ENCODE assay signal across 35 cellular contexts in genomic region chr18:30746224-30746623, GRCh38.
"Had no signal": no experiment of that assay in that cellular context is flagged by ENCODE, and none has a peak within 500 bp of the region (broad histone marks: within the 10 kb centered on the region; RNA-seq: fewer than 3 reads in every experiment).

No MANE protein-coding gene starts in this region.

- H3K4me3 ChIP-seq: ascending aorta, cardiac muscle cell had no signal

- H3K9me3 Mint-ChIP-seq: activated CD4-positive, alpha-beta T cell treated with anti-CD3 and anti-CD28 coated beads, Interleukin-2, amount 10 ng/mL, durations not matched to agents 24 days and 14 days; activated naive CD4-positive, alpha-beta T cell treated with anti-CD3 and anti-CD28 coated beads, Interleukin-2, amount 50 U/mL, for 24 hours; activated naive CD8-positive, alpha-beta T cell treated with anti-CD3 and anti-CD28 coated beads, Interleukin-2, amount 10 ng/mL, durations not matched to agents 7 days and 5 days had no signal

- ATAC-seq: activated CD8-positive, alpha-beta memory T cell treated with anti-CD3 and anti-CD28 coated beads, Interleukin-2, amount 10 ng/mL, durations not matched to agents 7 days and 5 days; activated CD8-positive, alpha-beta T cell treated with anti-CD3 and anti-CD28 coated beads for 36 hours; activated naive CD8-positive, alpha-beta T cell treated with anti-CD3 and anti-CD28 coated beads, Interleukin-2, amount 50 U/mL, for 24 hours had no signal

- H3K4me1 ChIP-seq: ascending aorta had no signal

- H3K36me3 ChIP-seq: ascending aorta, cardiac muscle cell had no signal

- H3K27ac ChIP-seq: ascending aorta, cardiac muscle cell, VCaP had no signal

- H3K27me3 Mint-ChIP-seq: activated B cell treated with CpG ODN at 0.5 μM for 24 hours; activated CD4-positive, alpha-beta memory T cell treated with anti-CD3 and anti-CD28 coated beads for 36 hours; activated CD4-positive, alpha-beta T cell treated with anti-CD3 and anti-CD28 coated beads, Interleukin-2, amount 10 ng/mL, durations not matched to agents 24 days and 14 days; activated CD8-positive, alpha-beta memory T cell treated with anti-CD3 and anti-CD28 coated beads, Interleukin-2, amount 10 ng/mL, durations not matched to agents 7 days and 5 days; activated CD8-positive, alpha-beta T cell treated with anti-CD3 and anti-CD28 coated beads for 36 hours; activated naive CD4-positive, alpha-beta T cell treated with anti-CD3 and anti-CD28 coated beads, Interleukin-2, amount 10 ng/mL, durations not matched to agents 7 days and 5 days; activated naive CD4-positive, alpha-beta T cell treated with anti-CD3 and anti-CD28 coated beads, Interleukin-2, amount 50 U/mL, for 24 hours; activated naive CD8-positive, alpha-beta T cell; activated naive CD8-positive, alpha-beta T cell treated with anti-CD3 and anti-CD28 coated beads, Interleukin-2, amount 10 ng/mL, durations not matched to agents 7 days and 5 days; activated naive CD8-positive, alpha-beta T cell treated with anti-CD3 and anti-CD28 coated beads, Interleukin-2, amount 50 U/mL, for 24 hours; activated T-cell treated with anti-CD3 and anti-CD28 coated beads, Interleukin-2, amount 50 U/mL, for 24 hours; brain; central memory CD8-positive, alpha-beta T cell had no signal

- H3K27ac Mint-ChIP-seq: activated B cell treated with CpG ODN at 0.5 μM for 24 hours; activated CD4-positive, alpha-beta memory T cell treated with anti-CD3 and anti-CD28 coated beads for 36 hours; activated CD4-positive, alpha-beta T cell treated with anti-CD3 and anti-CD28 coated beads, Interleukin-2, amount 10 ng/mL, durations not matched to agents 24 days and 14 days; activated CD8-positive, alpha-beta memory T cell treated with anti-CD3 and anti-CD28 coated beads, Interleukin-2, amount 10 ng/mL, durations not matched to agents 7 days and 5 days; activated CD8-positive, alpha-beta T cell treated with anti-CD3 and anti-CD28 coated beads for 36 hours; activated naive CD4-positive, alpha-beta T cell treated with anti-CD3 and anti-CD28 coated beads, Interleukin-2, amount 10 ng/mL, durations not matched to agents 7 days and 5 days; activated naive CD4-positive, alpha-beta T cell treated with anti-CD3 and anti-CD28 coated beads, Interleukin-2, amount 50 U/mL, for 24 hours; activated naive CD8-positive, alpha-beta T cell; activated naive CD8-positive, alpha-beta T cell treated with anti-CD3 and anti-CD28 coated beads, Interleukin-2, amount 10 ng/mL, durations not matched to agents 7 days and 5 days; activated naive CD8-positive, alpha-beta T cell treated with anti-CD3 and anti-CD28 coated beads, Interleukin-2, amount 50 U/mL, for 24 hours; activated T-cell treated with anti-CD3 and anti-CD28 coated beads, Interleukin-2, amount 50 U/mL, for 24 hours; activated T-helper 2 cell treated with anti-CD3 and anti-CD28 coated beads, Interferon-gamma antibody, Interleukin-2, Interleukin-4, amounts not matched to agents 10 μg/mL and 5 μg/mL and 100 μg/mL, durations not matched to agents 14 hours and 24 hours and 36 hours; brain; T-helper 1 cell treated with Interleukin-12 subunit alpha and Interleukin-12 subunit beta and Interleukin-4 antibody, amounts not matched to agents 30 μg/mL and 1 μg/mL, for 36 hours; T-helper 2 cell treated with Interferon-gamma antibody and Interleukin-4, amounts not matched to agents 5 μg/mL and 100 μg/mL, for 36 hours had no signal

- H3K4me1 Mint-ChIP-seq: activated CD4-positive, alpha-beta T cell treated with anti-CD3 and anti-CD28 coated beads, Interleukin-2, amount 10 ng/mL, durations not matched to agents 24 days and 14 days; activated CD8-positive, alpha-beta memory T cell treated with anti-CD3 and anti-CD28 coated beads, Interleukin-2, amount 10 ng/mL, durations not matched to agents 7 days and 5 days; activated naive CD4-positive, alpha-beta T cell treated with anti-CD3 and anti-CD28 coated beads, Interleukin-2, amount 10 ng/mL, durations not matched to agents 7 days and 5 days; activated naive CD4-positive, alpha-beta T cell treated with anti-CD3 and anti-CD28 coated beads, Interleukin-2, amount 50 U/mL, for 24 hours; activated naive CD8-positive, alpha-beta T cell treated with anti-CD3 and anti-CD28 coated beads, Interleukin-2, amount 10 ng/mL, durations not matched to agents 7 days and 5 days; activated naive CD8-positive, alpha-beta T cell treated with anti-CD3 and anti-CD28 coated beads, Interleukin-2, amount 50 U/mL, for 24 hours; brain; central memory CD8-positive, alpha-beta T cell had no signal

- H3K9me3 ChIP-seq: ascending aorta had no signal

- DNase-seq: activated B cell treated with CpG ODN at 0.5 μM for 24 hours; activated CD4-positive, alpha-beta memory T cell treated with anti-CD3 and anti-CD28 coated beads for 36 hours; activated CD4-positive, alpha-beta T cell treated with anti-CD3 and anti-CD28 coated beads for 4 hours; activated CD4-positive, alpha-beta T cell treated with anti-CD3 and anti-CD28 coated beads, Interleukin-2, amount 10 ng/mL, durations not matched to agents 24 days and 14 days; activated CD4-positive, alpha-beta T cell treated with anti-CD3 and anti-CD28 coated beads, Interleukin-2, amount 50 U/mL, for 1 hour; activated CD4-positive, alpha-beta T cell treated with anti-CD3 and anti-CD28 coated beads, Interleukin-2, amount 50 U/mL, for 4 hours; activated CD4-positive, CD25-positive, alpha-beta regulatory T cell treated with anti-CD3 and anti-CD28 coated beads, Interleukin-2, amount 50 U/mL, for 72 hours; activated CD8-positive, alpha-beta memory T cell treated with anti-CD3 and anti-CD28 coated beads for 24 hours; activated CD8-positive, alpha-beta memory T cell treated with anti-CD3 and anti-CD28 coated beads, Interleukin-2, amount 10 ng/mL, durations not matched to agents 7 days and 5 days; activated CD8-positive, alpha-beta memory T cell treated with anti-CD3 and anti-CD28 coated beads, Interleukin-2, amount 50 U/mL, for 48 hours; activated CD8-positive, alpha-beta T cell treated with anti-CD3 and anti-CD28 coated beads for 36 hours; activated effector memory CD4-positive, alpha-beta T cell treated with Interleukin-2 at 50 U/mL for 16 hours; activated gamma-delta T cell; activated naive CD4-positive, alpha-beta T cell treated with anti-CD3 and anti-CD28 coated beads, Interleukin-2, amount 10 ng/mL, durations not matched to agents 7 days and 5 days; activated naive CD4-positive, alpha-beta T cell treated with Interleukin-2 at 50 U/mL for 16 hours; activated naive CD8-positive, alpha-beta T cell treated with anti-CD3 and anti-CD28 coated beads, Interleukin-2, amount 10 ng/mL, durations not matched to agents 7 days and 5 days; activated naive CD8-positive, alpha-beta T cell treated with anti-CD3 and anti-CD28 coated beads, Interleukin-2, amount 50 U/mL, for 24 hours; activated T-cell treated with anti-CD3 and anti-CD28 coated beads, Interleukin-2, amount 50 U/mL, for 24 hours; activated T-cell treated with anti-CD3 and anti-CD28 coated beads, Interleukin-2, amount 50 U/mL, for 48 hours; amygdala; anterior cingulate cortex; caudate nucleus; cerebellar nuclear complex; T-helper 2 cell; T-helper 9 cell had no signal

- H3K4me3 Mint-ChIP-seq: activated B cell treated with CpG ODN at 0.5 μM for 24 hours; activated CD4-positive, alpha-beta memory T cell treated with anti-CD3 and anti-CD28 coated beads for 36 hours; activated CD4-positive, alpha-beta T cell treated with anti-CD3 and anti-CD28 coated beads, Interleukin-2, amount 10 ng/mL, durations not matched to agents 24 days and 14 days; activated CD8-positive, alpha-beta memory T cell treated with anti-CD3 and anti-CD28 coated beads, Interleukin-2, amount 10 ng/mL, durations not matched to agents 7 days and 5 days; activated CD8-positive, alpha-beta T cell treated with anti-CD3 and anti-CD28 coated beads for 36 hours; activated naive CD4-positive, alpha-beta T cell treated with anti-CD3 and anti-CD28 coated beads, Interleukin-2, amount 10 ng/mL, durations not matched to agents 7 days and 5 days; activated naive CD4-positive, alpha-beta T cell treated with anti-CD3 and anti-CD28 coated beads, Interleukin-2, amount 50 U/mL, for 24 hours; activated naive CD8-positive, alpha-beta T cell; activated naive CD8-positive, alpha-beta T cell treated with anti-CD3 and anti-CD28 coated beads, Interleukin-2, amount 10 ng/mL, durations not matched to agents 7 days and 5 days; activated naive CD8-positive, alpha-beta T cell treated with anti-CD3 and anti-CD28 coated beads, Interleukin-2, amount 50 U/mL, for 24 hours; activated T-cell treated with anti-CD3 and anti-CD28 coated beads, Interleukin-2, amount 50 U/mL, for 24 hours; brain; central memory CD8-positive, alpha-beta T cell; T-helper 1 cell treated with Interleukin-12 subunit alpha and Interleukin-12 subunit beta and Interleukin-4 antibody, amounts not matched to agents 30 μg/mL and 1 μg/mL, for 36 hours; T-helper 2 cell treated with Interferon-gamma antibody and Interleukin-4, amounts not matched to agents 5 μg/mL and 100 μg/mL, for 36 hours had no signal

- H3K36me3 Mint-ChIP-seq: activated CD4-positive, alpha-beta memory T cell treated with anti-CD3 and anti-CD28 coated beads for 36 hours; activated CD8-positive, alpha-beta memory T cell treated with anti-CD3 and anti-CD28 coated beads, Interleukin-2, amount 10 ng/mL, durations not matched to agents 7 days and 5 days; activated naive CD4-positive, alpha-beta T cell treated with anti-CD3 and anti-CD28 coated beads, Interleukin-2, amount 10 ng/mL, durations not matched to agents 7 days and 5 days; activated naive CD4-positive, alpha-beta T cell treated with anti-CD3 and anti-CD28 coated beads, Interleukin-2, amount 50 U/mL, for 24 hours; activated naive CD8-positive, alpha-beta T cell; activated naive CD8-positive, alpha-beta T cell treated with anti-CD3 and anti-CD28 coated beads, Interleukin-2, amount 10 ng/mL, durations not matched to agents 7 days and 5 days; brain had no signal

- H3K27me3 ChIP-seq: ascending aorta, cardiac muscle cell had no signal
